In genomic region chr16:84485255-84486010, GRCh38 we compare ENCODE assay signal across 1 cellular context.
TF ChIP-seq lines count a peak whose summit lies in the region.

No MANE protein-coding gene starts in this region.

TF ChIP-seq in K562, 482 proteins besides CTCF, POLR2A, EP300 and RAD21 (continued from another document):
- TF ChIP-seq THRB (CRISPR knock-in tag; conservative IDR thresholded peaks at IDR 0.05): no peak
TF ChIP-seq in K562: peak in this region for 1.
